In genomic region chr3:57852896-57853295, GRCh38 we compare ENCODE assay signal across 11 cellular contexts.
DNase-seq lines count a peak whose midpoint lies in the region; ATAC-seq and TF ChIP-seq lines count a peak whose summit lies in the region.
"Had no signal": no experiment of that assay in that cellular context is flagged by ENCODE, and none has a peak within 500 bp of the region (broad histone marks: within the 10 kb centered on the region; RNA-seq: fewer than 3 reads in every experiment).

No MANE protein-coding gene starts in this region.

- H3K4me3 ChIP-seq in fibroblast of villous mesenchyme (ENCODE audit: low read depth, low read length) = no peak overlapping the region
- H3K4me3 ChIP-seq in transverse colon = no peak overlapping the region

- TF ChIP-seq CTCF in fibroblast of villous mesenchyme (IDR thresholded peaks at IDR 0.05; ENCODE audit: insufficient read depth, low read depth, low read length) = peak; percentile 23
- TF ChIP-seq CTCF in transverse colon (IDR thresholded peaks at IDR 0.05) = peak in 4 of 5 experiments; percentile 11 to 23 (median 18)

- H3K4me1 ChIP-seq in transverse colon = no peaks in the 10 kb centered on the region

- ATAC-seq in SK-N-SH treated with all-trans-retinoic acid at 6 μM for 48 hours = peak; percentile 72

- peak; percentile 5 for DNase-seq in SIG-M5 treated with dmso at 0.1 percent for 504 hours (lab: John Stamatoyannopoulos, UW; ENCODE audit: unreplicated experiment)
- DNase-seq in SIG-M5 (lab: John Stamatoyannopoulos, UW) = no peak
- peak; percentile 38 for DNase-seq in fibroblast of villous mesenchyme (ENCODE audit: low read depth)
- no peak for DNase-seq in transverse colon
- no peak for DNase-seq in NCI-H1694 treated with DMSO at 0.1 percent for 48 hours (lab: John Stamatoyannopoulos, UW)
- DNase-seq in NCI-H146 (lab: John Stamatoyannopoulos, UW) = no peak
- DNase-seq in activated CD4-positive, CD25-positive, alpha-beta regulatory T cell (lab: John Stamatoyannopoulos, UW) = no peak
- DNase-seq: CD4-positive, CD25-positive, alpha-beta regulatory T cell; cerebellar nuclear complex; Karpas-422 had no signal

- WGBS in transverse colon (ENCODE audit: low coverage in 1 of 2), 2 donors = 94 to 96% methylated on average over 1 of the region's 1 CpG

- no peaks in the 10 kb centered on the region for H3K27me3 ChIP-seq in transverse colon

- peaks cover 0 to 3% (median 2%) of the 10 kb centered on the region in 4 donors for H3K36me3 ChIP-seq in transverse colon

- no peak overlapping the region for H3K27ac ChIP-seq in transverse colon

- in situ Hi-C loops in transverse colon (cut with MboI; ENCODE audit: low pct_ligation_motif_present in 1 of 4, low pct_unique_long_range_greater_than_20kb in 1 of 4, low sequenced_read_pairs in 3 of 4) = no loop called here

- TF ChIP-seq POLR2A in transverse colon (IDR thresholded peaks at IDR 0.05) = no peak

- intact Hi-C loops in transverse colon (cut with DNase I; ENCODE audit: low total_unique reads) = no loop called here

- TF ChIP-seq EP300 in transverse colon (IDR thresholded peaks at IDR 0.05; ENCODE audit: low read depth) = no peak

- H3K9me3 ChIP-seq in transverse colon = no peaks in the 10 kb centered on the region

TF ChIP-seq in SK-N-SH treated with all-trans-retinoic acid at 6 μM for 48 hours, 23 proteins besides CTCF, POLR2A, EP300 and RAD21:
- no peak for TF ChIP-seq ZNF70 (CRISPR knock-in tag; IDR thresholded peaks at IDR 0.05)
- TF ChIP-seq SNAI2 (CRISPR knock-in tag; IDR thresholded peaks at IDR 0.05) = no peak
- TF ChIP-seq ZFP30 (CRISPR knock-in tag; IDR thresholded peaks at IDR 0.05) = no peak

Comparison
In these comparisons a context has a peak if more than half of its experiments do, and no peak if none do; other contexts are left out.
1. DNase-seq: peak in SIG-M5 treated with dmso at 0.1 percent for 504 hours (single experiment) and fibroblast of villous mesenchyme (single experiment); none in SIG-M5 (single experiment), transverse colon (single experiment), NCI-H1694 treated with DMSO at 0.1 percent for 48 hours (single experiment), NCI-H146 (single experiment) and activated CD4-positive, CD25-positive, alpha-beta regulatory T cell (0 of 4).